In the genomic region with DNA sequence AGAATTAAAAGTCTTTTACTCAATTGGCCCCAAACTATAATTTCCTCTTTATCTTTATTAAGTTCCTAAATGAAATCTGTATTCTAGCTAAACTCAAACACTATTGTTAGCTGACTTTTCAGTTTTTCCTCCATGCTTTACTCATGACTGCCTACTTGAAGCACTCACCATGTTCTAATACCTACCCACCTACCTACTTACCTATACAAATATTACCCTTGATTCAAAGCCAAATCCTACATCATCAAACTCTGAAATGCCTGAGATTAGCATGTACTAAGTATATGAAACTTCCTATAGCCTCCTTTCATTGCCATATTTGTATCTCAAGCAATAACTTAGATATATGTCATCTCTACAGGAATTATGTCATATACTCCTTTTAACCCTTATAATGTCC, we compare ENCODE assay signal across 1 cellular context.
TF ChIP-seq lines count a peak whose summit lies in the region.

No MANE protein-coding gene starts in this region.

TF ChIP-seq in endothelial cell of umbilical vein, 7 proteins besides CTCF, POLR2A, EP300 and RAD21 (continued from another document):
- TF ChIP-seq EZH2 (IDR thresholded peaks at IDR 0.05; ENCODE audit: borderline replicate concordance, low read depth, low read length, severe bottlenecking) (no peak), MYC (IDR thresholded peaks at IDR 0.05; ENCODE audit: low read depth, low read length) (no peak), POLR2AphosphoS5 (IDR thresholded peaks at IDR 0.05; ENCODE audit: insufficient read depth, low read depth, low read length) (no peak), JUN (IDR thresholded peaks at IDR 0.05; ENCODE audit: borderline replicate concordance, insufficient read depth, insufficient read length, low read depth) (no peak)
- TF ChIP-seq, protein P1, sequence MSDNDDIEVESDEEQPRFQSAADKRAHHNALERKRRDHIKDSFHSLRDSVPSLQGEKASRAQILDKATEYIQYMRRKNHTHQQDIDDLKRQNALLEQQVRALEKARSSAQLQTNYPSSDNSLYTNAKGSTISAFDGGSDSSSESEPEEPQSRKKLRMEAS (IDR thresholded peaks at IDR 0.05; ENCODE audit: insufficient read depth, insufficient read length), result no peak
TF ChIP-seq in endothelial cell of umbilical vein: peak in this region for 0.
